16 cellular contexts compared by ENCODE assay signal in genomic region chr10:76113952-76114351, GRCh38.
DNase-seq lines count a peak whose midpoint lies in the region; FAIRE-seq and TF ChIP-seq lines count a peak whose summit lies in the region.
"Had no signal": no experiment of that assay in that cellular context is flagged by ENCODE, and none has a peak within 500 bp of the region (broad histone marks: within the 10 kb centered on the region; RNA-seq: fewer than 3 reads in every experiment).

No MANE protein-coding gene starts in this region.

- H3K36me3 Mint-ChIP-seq in activated naive CD8-positive, alpha-beta T cell treated with anti-CD3 and anti-CD28 coated beads for 36 hours = no peaks in the 10 kb centered on the region
- H3K36me3 Mint-ChIP-seq: activated naive CD4-positive, alpha-beta T cell treated with anti-CD3 and anti-CD28 coated beads, Interleukin-2, amount 50 U/mL, for 72 hours; CD4-positive, CD25-positive, alpha-beta regulatory T cell had no signal

- H3K27me3 Mint-ChIP-seq in activated naive CD8-positive, alpha-beta T cell treated with anti-CD3 and anti-CD28 coated beads for 36 hours = peaks cover 9% of the 10 kb centered on the region

- peak; percentile 7 for FAIRE-seq in bronchial epithelial cell (lab: Jason Lieb, UNC)
- FAIRE-seq: colon, RCC 7860 had no signal

- H3K4me3 ChIP-seq in MG63 (no peak overlapping the region), bronchial epithelial cell (ENCODE audit: low read depth, low read length) (no peak overlapping the region), neural cell (ENCODE audit: low read length) (no peak overlapping the region)

- TF ChIP-seq CTCF in bronchial epithelial cell (IDR thresholded peaks at IDR 0.05; ENCODE audit: insufficient read depth, low read length, severe bottlenecking) = no peak
- TF ChIP-seq CTCF in neural cell (IDR thresholded peaks at IDR 0.05; ENCODE audit: poor library complexity, severe bottlenecking) = no peak

- H3K36me3 ChIP-seq in MG63 (no peaks in the 10 kb centered on the region), bronchial epithelial cell (ENCODE audit: control insufficient read depth, insufficient read depth, low read length) (no peaks in the 10 kb centered on the region), neural cell (ENCODE audit: insufficient read depth, low read length) (no peaks in the 10 kb centered on the region)

- no peaks in the 10 kb centered on the region for H3K79me2 ChIP-seq in neural cell (replicated peaks; ENCODE audit: insufficient read depth, low read length)

- H3K4me1 Mint-ChIP-seq in activated naive CD8-positive, alpha-beta T cell treated with anti-CD3 and anti-CD28 coated beads for 36 hours = no peaks in the 10 kb centered on the region
- H3K4me1 Mint-ChIP-seq: CD4-positive, CD25-positive, alpha-beta regulatory T cell had no signal

- H3K9me3 ChIP-seq in MG63 (no peaks in the 10 kb centered on the region), neural cell (ENCODE audit: low read length) (no peaks in the 10 kb centered on the region)

- H3K9ac ChIP-seq in neural cell (ENCODE audit: low read length) = no peak overlapping the region

- H3K27ac Mint-ChIP-seq in activated naive CD8-positive, alpha-beta T cell treated with anti-CD3 and anti-CD28 coated beads for 36 hours = no peak overlapping the region
- H3K27ac Mint-ChIP-seq: CD4-positive, CD25-positive, alpha-beta regulatory T cell had no signal

- H3K27me3 ChIP-seq in MG63 = no peaks in the 10 kb centered on the region
- H3K27me3 ChIP-seq in bronchial epithelial cell (ENCODE audit: control insufficient read depth, insufficient read depth, low read length) = no peaks in the 10 kb centered on the region
- H3K27me3 ChIP-seq in neural cell (ENCODE audit: insufficient read depth, low read depth, low read length) = no peaks in the 10 kb centered on the region

- no peak overlapping the region for H3K4me2 ChIP-seq in neural cell (ENCODE audit: low read length)

- no peak overlapping the region for H3K4me3 Mint-ChIP-seq in activated naive CD8-positive, alpha-beta T cell treated with anti-CD3 and anti-CD28 coated beads for 36 hours
- H3K4me3 Mint-ChIP-seq: CD4-positive, CD25-positive, alpha-beta regulatory T cell had no signal

- no peak overlapping the region for H2AFZ ChIP-seq in neural cell (ENCODE audit: low read depth, low read length)

- no peaks in the 10 kb centered on the region for H4K20me1 ChIP-seq in neural cell (ENCODE audit: insufficient read depth)

- DNase-seq in EH (ENCODE audit: low read depth) (peak; percentile 72), MG63 (peak; percentile 47), bronchial epithelial cell (ENCODE audit: low read depth) (peak; percentile 91), islet precursor cell (no peak), D341Med (ENCODE audit: low spot score) (no peak)
- no peak for DNase-seq in stimulated activated naive CD4-positive, alpha-beta T cell treated with Interleukin-2 at 50 U/mL for 16 hours (lab: John Stamatoyannopoulos, UW)
- DNase-seq in activated naive CD8-positive, alpha-beta T cell treated with anti-CD3 and anti-CD28 coated beads for 36 hours = no peak
- DNase-seq: CD4-positive, CD25-positive, alpha-beta regulatory T cell; left colon; NCI-H1436; stimulated activated CD4-positive, alpha-beta T cell treated with anti-CD3 and anti-CD28 coated beads, Interleukin-2, amount 100 ng/mL, for 48 hours; stimulated activated naive CD4-positive, alpha-beta T cell had no signal

- no peak for TF ChIP-seq RAD21 in neural cell (conservative IDR thresholded peaks at IDR 0.05)

- H3K9me3 Mint-ChIP-seq in activated naive CD8-positive, alpha-beta T cell treated with anti-CD3 and anti-CD28 coated beads for 36 hours = no peaks in the 10 kb centered on the region

- peak; percentile 100 for TF ChIP-seq EP300 in neural cell (conservative IDR thresholded peaks at IDR 0.05; ENCODE audit: poor library complexity, severe bottlenecking)

- no peak overlapping the region for H3K27ac ChIP-seq in neural cell (ENCODE audit: low read length)

- H3K9me2 ChIP-seq in neural cell (ENCODE audit: insufficient read depth, low read length) = no peaks in the 10 kb centered on the region

- H3F3A ChIP-seq in neural cell (ENCODE audit: insufficient read depth, low read length, poor library complexity, severe bottlenecking) = no peaks in the 10 kb centered on the region

TF ChIP-seq in neural cell, 6 proteins besides CTCF, POLR2A, EP300 and RAD21:
- TF ChIP-seq SMC3 (conservative IDR thresholded peaks at IDR 0.05; ENCODE audit: poor library complexity) (no peak), EZH2 (IDR thresholded peaks at IDR 0.05; ENCODE audit: borderline replicate concordance, insufficient read depth, low read length, poor library complexity, severe bottlenecking) (no peak), POLR2AphosphoS5 (IDR thresholded peaks at IDR 0.05) (peak; percentile 98), REST (IDR thresholded peaks at IDR 0.05; ENCODE audit: borderline replicate concordance) (peak; percentile 48), MXI1 (conservative IDR thresholded peaks at IDR 0.05; ENCODE audit: poor library complexity, severe bottlenecking) (no peak), TAF1 (IDR thresholded peaks at IDR 0.05; ENCODE audit: low read depth) (no peak)
TF ChIP-seq in neural cell: peak in this region for 2.

Comparison
In these comparisons a context has a peak if more than half of its experiments do, and no peak if none do; other contexts are left out.
1. DNase-seq: peak in EH (single experiment), MG63 (single experiment) and bronchial epithelial cell (single experiment); none in islet precursor cell (single experiment), stimulated activated naive CD4-positive, alpha-beta T cell treated with Interleukin-2 at 50 U/mL for 16 hours (single experiment), D341Med (single experiment) and activated naive CD8-positive, alpha-beta T cell treated with anti-CD3 and anti-CD28 coated beads for 36 hours (single experiment).